21 cellular contexts compared by ENCODE assay signal in the genomic region with DNA sequence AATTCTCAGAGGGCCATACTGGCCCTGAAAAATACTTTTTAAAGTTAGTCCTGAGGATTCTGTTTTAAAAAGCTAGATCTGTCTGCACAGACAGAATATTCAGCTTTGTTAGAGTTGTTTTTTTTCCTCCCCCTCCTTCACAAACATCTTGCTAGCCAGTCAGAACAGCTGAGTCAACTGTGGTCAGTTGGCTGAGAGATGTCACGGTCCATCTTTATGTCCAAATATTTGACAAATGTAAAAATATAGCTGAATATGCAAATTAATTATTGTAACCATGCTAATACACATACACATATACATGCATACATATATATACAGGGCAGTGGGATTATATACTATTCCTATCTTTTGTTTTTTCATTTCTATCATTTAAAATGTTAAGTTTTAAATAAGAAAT. TPM values are rescaled to one million over a fixed set of nuclear protein-coding genes. Genes with fewer than 3 reads are reported as not detected.
DNase-seq lines count a peak whose midpoint lies in the region; ATAC-seq, FAIRE-seq and TF ChIP-seq lines count a peak whose summit lies in the region.
"Had no signal": no experiment of that assay in that cellular context is flagged by ENCODE, and none has a peak within 500 bp of the region (broad histone marks: within the 10 kb centered on the region; RNA-seq: fewer than 3 reads in every experiment).

No MANE protein-coding gene starts in this region.

- intact Hi-C loops in kidney (cut with DNase I) (no loop called here), vagina (cut with DNase I) (no loop called here)
- intact Hi-C loops in activated naive CD4-positive, alpha-beta T cell treated with anti-CD3 and anti-CD28 coated beads for 36 hours (cut with micrococcal nuclease) = no loop called here

- no peaks in the 10 kb centered on the region for H3K4me1 Mint-ChIP-seq in activated naive CD4-positive, alpha-beta T cell treated with anti-CD3 and anti-CD28 coated beads for 36 hours (ENCODE audit: low read depth)
- H3K4me1 Mint-ChIP-seq: activated CD4-positive, alpha-beta T cell treated with anti-CD3 and anti-CD28 coated beads for 36 hours; activated naive CD8-positive, alpha-beta T cell treated with anti-CD3 and anti-CD28 coated beads for 36 hours; nephron had no signal

- peak; percentile 16 for DNase-seq in DMS53 (lab: John Stamatoyannopoulos, UW)
- DNase-seq in DMS53 treated with DMSO at 0.1 percent for 48 hours (lab: John Stamatoyannopoulos, UW; ENCODE audit: unreplicated experiment) = no peak
- DNase-seq in cardiac fibroblast (ENCODE audit: low read depth in 2 of 2) = peak; percentile 3 to 66
- DNase-seq in kidney = no peak
- DNase-seq in vagina (ENCODE audit: extremely low spot score in 2 of 2) = no peak
- DNase-seq in activated naive CD4-positive, alpha-beta T cell treated with anti-CD3 and anti-CD28 coated beads for 36 hours = no peak
- DNase-seq: activated CD4-positive, alpha-beta T cell treated with anti-CD3 and anti-CD28 coated beads for 36 hours; activated naive CD8-positive, alpha-beta T cell treated with anti-CD3 and anti-CD28 coated beads for 36 hours; Calu3; NCI-H2171; NCI-H69; posterior cingulate gyrus; SHP77; stimulated activated CD4-positive, alpha-beta T cell treated with anti-CD3 and anti-CD28 coated beads, Interleukin-12 subunit alpha, Interleukin-12 subunit beta, amount 100 ng/mL, for 4 hours; stimulated activated CD8-positive, alpha-beta memory T cell treated with anti-CD3 and anti-CD28 coated beads, Interleukin-4, amount 100 ng/mL, for 48 hours had no signal

- ATAC-seq in HG02678 (IDR thresholded peaks at IDR 0.05; ENCODE audit: unreplicated experiment) = no peak
- ATAC-seq: activated CD4-positive, alpha-beta T cell treated with anti-CD3 and anti-CD28 coated beads for 36 hours had no signal

- peaks cover 35% of the 10 kb centered on the region for H3K9me3 Mint-ChIP-seq in activated naive CD4-positive, alpha-beta T cell treated with anti-CD3 and anti-CD28 coated beads for 36 hours

- H3K9me3 ChIP-seq in kidney (ENCODE audit: control insufficient read depth in 1 of 2, low read length in 2 of 2) (peaks cover 5 to 14% of the 10 kb centered on the region in 2 donors), skeletal muscle tissue (ENCODE audit: control insufficient read depth in 3 of 3, low read length in 3 of 3) (peaks cover 0 to 3% (median 0%) of the 10 kb centered on the region in 3 donors), vagina (peaks cover 4% of the 10 kb centered on the region)

- H3K27me3 Mint-ChIP-seq in activated naive CD4-positive, alpha-beta T cell treated with anti-CD3 and anti-CD28 coated beads for 36 hours (ENCODE audit: low read depth) = peaks cover 2% of the 10 kb centered on the region
- H3K27me3 Mint-ChIP-seq: activated naive CD8-positive, alpha-beta T cell treated with anti-CD3 and anti-CD28 coated beads for 36 hours had no signal

- CTCF ChIA-PET in activated naive CD4-positive, alpha-beta T cell treated with anti-CD3 and anti-CD28 coated beads for 36 hours (lab: Charles Lee) = no interaction called here

- peak; percentile 98 for FAIRE-seq in kidney (lab: Jason Lieb, UNC)
- FAIRE-seq: bronchial epithelial cell had no signal

- no peak overlapping the region for H3K9ac ChIP-seq in kidney (ENCODE audit: low read length in 2 of 2)
- H3K9ac ChIP-seq in skeletal muscle tissue (ENCODE audit: low read depth in 1 of 3, low read length in 3 of 3) = peak overlapping the region in 1 of 3 donors; percentile 13
- H3K9ac ChIP-seq: BLaER1 had no signal

- H3K4me1 ChIP-seq in kidney (ENCODE audit: control insufficient read depth in 1 of 2, insufficient read depth in 1 of 2, low read depth in 1 of 2, low read length in 2 of 2) (no peaks in the 10 kb centered on the region), skeletal muscle tissue (ENCODE audit: control insufficient read depth in 3 of 3, insufficient read depth in 3 of 3, low read length in 3 of 3) (no peaks in the 10 kb centered on the region), vagina (no peaks in the 10 kb centered on the region)
- H3K4me1 ChIP-seq: BLaER1 had no signal

- no peaks in the 10 kb centered on the region for H3K36me3 ChIP-seq in kidney (ENCODE audit: control insufficient read depth in 1 of 2, insufficient read depth in 2 of 2, low read length in 2 of 2)
- H3K36me3 ChIP-seq in skeletal muscle tissue (ENCODE audit: control insufficient read depth in 3 of 3, insufficient read depth in 3 of 3, low read length in 3 of 3) = no peaks in the 10 kb centered on the region
- no peaks in the 10 kb centered on the region for H3K36me3 ChIP-seq in vagina

- H3K36me3 Mint-ChIP-seq in activated naive CD4-positive, alpha-beta T cell treated with anti-CD3 and anti-CD28 coated beads for 36 hours (ENCODE audit: low read depth) = peaks cover 9% of the 10 kb centered on the region

- H3K27ac ChIP-seq in kidney (ENCODE audit: low read depth in 2 of 2, low read length in 2 of 2) = no peak overlapping the region
- peak overlapping the region; percentile 29 for H3K27ac ChIP-seq in skeletal muscle tissue (ENCODE audit: low read depth, low read length)
- no peak overlapping the region for H3K27ac ChIP-seq in vagina
- H3K27ac ChIP-seq: 22Rv1, BLaER1 had no signal

- TF ChIP-seq CTCF in cardiac fibroblast (IDR thresholded peaks at IDR 0.05; ENCODE audit: low read depth, low read length) = no peak
- no peak for TF ChIP-seq CTCF in kidney (IDR thresholded peaks at IDR 0.05; ENCODE audit: borderline replicate concordance, extremely low read depth, insufficient read depth)
- TF ChIP-seq CTCF in vagina (IDR thresholded peaks at IDR 0.05) = no peak

- no peak for TF ChIP-seq POLR2A in vagina (IDR thresholded peaks at IDR 0.05)

- H3K27ac Mint-ChIP-seq in activated naive CD4-positive, alpha-beta T cell treated with anti-CD3 and anti-CD28 coated beads for 36 hours = no peak overlapping the region
- H3K27ac Mint-ChIP-seq: activated CD4-positive, alpha-beta T cell treated with anti-CD3 and anti-CD28 coated beads for 36 hours; activated naive CD8-positive, alpha-beta T cell treated with anti-CD3 and anti-CD28 coated beads for 36 hours; nephron had no signal

- H3K27me3 ChIP-seq in skeletal muscle tissue (ENCODE audit: control insufficient read depth in 3 of 3, insufficient read depth in 3 of 3, low read length in 3 of 3) (no peaks in the 10 kb centered on the region), vagina (no peaks in the 10 kb centered on the region)
- H3K27me3 ChIP-seq: BLaER1 had no signal

- H3K4me3 Mint-ChIP-seq in activated naive CD4-positive, alpha-beta T cell treated with anti-CD3 and anti-CD28 coated beads for 36 hours = no peak overlapping the region
- H3K4me3 Mint-ChIP-seq: activated CD4-positive, alpha-beta T cell treated with anti-CD3 and anti-CD28 coated beads for 36 hours; activated naive CD8-positive, alpha-beta T cell treated with anti-CD3 and anti-CD28 coated beads for 36 hours; nephron had no signal

- H3K4me3 ChIP-seq in cardiac fibroblast (replicated peaks in 1 of 2; ENCODE audit: low read depth in 2 of 2, low read length in 2 of 2) (no peak overlapping the region), kidney (ENCODE audit: low read length in 2 of 2) (no peak overlapping the region), skeletal muscle tissue (ENCODE audit: low read length in 3 of 3) (no peak overlapping the region), vagina (no peak overlapping the region)
- H3K4me3 ChIP-seq: BLaER1 had no signal

RNA-seq across cellular contexts. Expression of gene UNC13B, which starts 33.9 kb away (rescaled TPM):
- total RNA-seq in kidney (43.6 TPM), skeletal muscle tissue (16.2 TPM), vagina (20.4 TPM)
- 20.8 TPM for polyA plus RNA-seq in kidney (ENCODE audit: insufficient read depth, low read depth, low replicate concordance)
- total RNA-seq in activated naive CD4-positive, alpha-beta T cell treated with anti-CD3 and anti-CD28 coated beads for 36 hours = 1 to 10 TPM; 5.4 to 6.4 TPM

Comparison
In these comparisons a context has a peak if more than half of its experiments do, and no peak if none do; other contexts are left out.
1. DNase-seq: peak in DMS53 (single experiment) and cardiac fibroblast (2 of 2); none in DMS53 treated with DMSO at 0.1 percent for 48 hours (single experiment), kidney (single experiment), vagina (0 of 2) and activated naive CD4-positive, alpha-beta T cell treated with anti-CD3 and anti-CD28 coated beads for 36 hours (single experiment).